In the genomic region with DNA sequence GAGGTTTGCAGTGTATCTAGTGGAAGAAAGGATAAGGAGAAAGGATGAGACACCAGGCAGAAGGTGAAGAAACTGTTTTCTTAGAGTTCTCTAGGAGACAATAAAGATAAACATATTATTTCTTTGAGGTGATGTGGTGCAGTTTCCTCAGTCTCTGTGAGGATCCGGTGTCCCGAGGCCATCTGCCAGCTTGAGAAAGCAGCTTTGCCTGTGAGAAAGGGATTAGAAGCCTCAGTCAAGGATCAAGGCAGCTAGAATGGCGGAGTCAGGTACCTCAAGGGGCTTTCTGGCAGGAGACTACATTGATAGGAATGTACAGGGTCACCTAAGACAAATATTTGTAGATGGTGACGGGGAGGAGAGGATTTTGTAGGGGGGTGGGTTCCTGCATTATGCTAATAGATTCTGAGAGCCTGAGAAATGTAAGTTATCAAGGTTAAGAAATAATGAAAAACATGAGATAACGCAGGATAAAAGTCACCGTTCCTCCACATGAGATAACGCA, we compare ENCODE assay signal across 18 cellular contexts.
"Had no signal": no experiment of that assay in that cellular context is flagged by ENCODE, and none has a peak within 500 bp of the region (broad histone marks: within the 10 kb centered on the region; RNA-seq: fewer than 3 reads in every experiment).

No MANE protein-coding gene starts in this region.

- H3K36me3 ChIP-seq: MG63, SJSA1 had no signal

- H3K9me3 ChIP-seq: MG63, SJSA1 had no signal

- H3K4me3 ChIP-seq: MG63, SJSA1, SK-N-MC had no signal

- H3K4me1 ChIP-seq: SJSA1 had no signal

- H3K27me3 ChIP-seq: MG63, SJSA1 had no signal

- DNase-seq: IMR-90, Karpas-422, KG1, MG63, NCI-H1092, NCI-H1105 treated with DMSO at 0.1 percent for 48 hours, NCI-H1417 treated with DMSO at 0.1 percent for 48 hours, NCI-H187, NCI-H2029, NCI-H2081 treated with DMSO at 0.1 percent for 48 hours, NCI-H2227 treated with DMSO at 0.1 percent for 48 hours, NCI-H526, Right ventricle myocardium superior, RPMI8226, SIG-M5 had no signal

- H3K27ac ChIP-seq: SJSA1, SK-N-MC had no signal

- ATAC-seq: HepG2 had no signal
